22 cellular contexts compared by ENCODE assay signal in the genomic region with DNA sequence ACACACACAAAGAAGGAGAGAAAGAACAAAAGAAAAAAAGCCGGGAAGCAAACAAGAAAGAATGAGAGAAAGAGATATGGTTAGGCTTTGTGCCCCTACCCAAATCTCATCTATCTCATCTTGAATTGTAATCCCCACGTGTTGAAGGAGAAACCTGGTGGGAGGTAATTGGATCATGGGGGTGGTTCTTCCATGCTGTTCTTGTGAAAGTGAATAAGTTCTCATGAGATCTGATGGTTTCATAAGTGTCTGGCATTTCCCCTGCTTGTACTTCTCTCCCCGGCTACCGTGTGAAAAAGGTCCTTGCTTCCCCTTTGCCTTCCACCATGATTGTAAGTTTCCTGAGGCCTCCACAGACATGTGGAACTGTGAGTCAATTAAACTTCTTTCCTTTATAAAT. TPM values are rescaled to one million over a fixed set of nuclear protein-coding genes. Genes with fewer than 3 reads are reported as not detected.
"Had no signal": no experiment of that assay in that cellular context is flagged by ENCODE, and none has a peak within 500 bp of the region (broad histone marks: within the 10 kb centered on the region; RNA-seq: fewer than 3 reads in every experiment).

No MANE protein-coding gene starts in this region.

- H3K27ac Mint-ChIP-seq: activated CD4-positive, alpha-beta memory T cell treated with anti-CD3 and anti-CD28 coated beads, Interleukin-2, amount 10 ng/mL, durations not matched to agents 7 days and 5 days; activated T-cell treated with anti-CD3 and anti-CD28 coated beads, Interleukin-2, amount 50 U/mL, for 24 hours; nephron; progenitor cell of endocrine pancreas; WTC11 had no signal

- H3K9me3 Mint-ChIP-seq: activated CD4-positive, alpha-beta memory T cell treated with anti-CD3 and anti-CD28 coated beads, Interleukin-2, amount 10 ng/mL, durations not matched to agents 7 days and 5 days; activated naive CD4-positive, alpha-beta T cell treated with anti-CD3 and anti-CD28 coated beads, Interleukin-2, amount 50 U/mL, for 72 hours; activated T-cell treated with anti-CD3 and anti-CD28 coated beads, Interleukin-2, amount 50 U/mL, for 24 hours; central memory CD8-positive, alpha-beta T cell; effector memory CD8-positive, alpha-beta T cell had no signal

- H3K4me1 ChIP-seq: heart left ventricle, right atrium auricular region, tibial artery had no signal

- H3K9me3 ChIP-seq: heart left ventricle, right atrium auricular region, tibial artery had no signal

- FAIRE-seq: frontal cortex, TTC549, urothelium cell line had no signal

- H3K36me3 ChIP-seq: heart left ventricle, right atrium auricular region, tibial artery had no signal

- H3K4me3 Mint-ChIP-seq: activated CD4-positive, alpha-beta memory T cell treated with anti-CD3 and anti-CD28 coated beads, Interleukin-2, amount 10 ng/mL, durations not matched to agents 7 days and 5 days; activated T-cell treated with anti-CD3 and anti-CD28 coated beads, Interleukin-2, amount 50 U/mL, for 24 hours; central memory CD8-positive, alpha-beta T cell; effector memory CD8-positive, alpha-beta T cell; nephron; WTC11 had no signal

- H3K27ac ChIP-seq: epithelial cell of prostate, heart left ventricle, right atrium auricular region, tibial artery had no signal

- DNase-seq: activated CD4-positive, alpha-beta memory T cell treated with anti-CD3 and anti-CD28 coated beads, Interleukin-2, amount 10 ng/mL, durations not matched to agents 7 days and 5 days; activated CD4-positive, alpha-beta T cell treated with anti-CD3 and anti-CD28 coated beads for 4 hours; activated gamma-delta T cell; activated T-cell treated with anti-CD3 and anti-CD28 coated beads, Interleukin-2, amount 50 U/mL, for 24 hours; amniotic stem cell; effector memory CD8-positive, alpha-beta T cell; heart left ventricle; stimulated activated CD4-positive, alpha-beta T cell treated with anti-CD3 and anti-CD28 coated beads, Interleukin-4, amount 100 ng/mL, for 24 hours; stimulated activated naive CD4-positive, alpha-beta T cell; tibial artery had no signal

- H3K36me3 Mint-ChIP-seq: activated naive CD4-positive, alpha-beta T cell treated with anti-CD3 and anti-CD28 coated beads, Interleukin-2, amount 50 U/mL, for 72 hours; WTC11 had no signal

- H3K4me1 Mint-ChIP-seq: activated CD4-positive, alpha-beta memory T cell treated with anti-CD3 and anti-CD28 coated beads, Interleukin-2, amount 10 ng/mL, durations not matched to agents 7 days and 5 days; central memory CD8-positive, alpha-beta T cell; nephron had no signal

- H3K27me3 ChIP-seq: right atrium auricular region had no signal

- H3K4me3 ChIP-seq: heart left ventricle, right atrium auricular region, tibial artery had no signal

RNA-seq across cellular contexts. Expression of gene SH2D1B, which starts 32.0 kb away (rescaled TPM):
- total RNA-seq: activated CD4-positive, alpha-beta memory T cell treated with anti-CD3 and anti-CD28 coated beads, Interleukin-2, amount 10 ng/mL, durations not matched to agents 7 days and 5 days; fibroblast of lung; frontal cortex; lower leg skin; progenitor cell of endocrine pancreas; WTC11 had no signal
- polyA plus RNA-seq: fibroblast of lung had no signal
